Comparison of ENCODE assay signal across 9 cellular contexts in the genomic region with DNA sequence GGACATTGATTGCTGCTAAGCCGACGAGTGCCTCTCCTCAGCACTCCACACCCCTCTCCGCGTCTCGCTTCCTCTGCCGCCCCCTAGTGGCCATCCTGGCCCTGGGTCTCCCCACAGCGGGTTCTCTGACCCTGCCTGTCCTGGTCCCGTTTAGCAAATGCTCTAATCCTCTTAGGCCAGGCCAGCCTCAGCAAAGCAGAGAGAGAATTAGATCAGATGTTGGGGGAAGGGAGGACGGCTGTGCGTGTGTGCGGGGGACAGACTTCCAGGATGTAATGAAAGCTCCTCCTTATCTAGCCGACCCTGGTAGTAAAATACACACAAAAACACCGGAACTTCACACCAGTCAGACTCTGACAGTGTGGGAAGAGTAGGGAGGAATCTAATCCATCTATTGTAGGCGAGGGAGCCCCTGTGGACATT. TPM values are rescaled to one million over a fixed set of nuclear protein-coding genes. Genes with fewer than 3 reads are reported as not detected.
A peak's percentile ranks its signal among the peaks of the same experiment; 100 is the strongest.
DNase-seq lines count a peak whose midpoint lies in the region; ATAC-seq and TF ChIP-seq lines count a peak whose summit lies in the region.
"Had no signal": no experiment of that assay in that cellular context is flagged by ENCODE, and none has a peak within 500 bp of the region (broad histone marks: within the 10 kb centered on the region; RNA-seq: fewer than 3 reads in every experiment).

No MANE protein-coding gene starts in this region.

- H3K27ac ChIP-seq in IMR-90 (ENCODE audit: insufficient read depth, low read length) (no peak overlapping the region), Peyer's patch (no peak overlapping the region)

- H3K36me3 ChIP-seq in IMR-90 (ENCODE audit: control insufficient read depth, insufficient read depth, low read length): no peaks in the 10 kb centered on the region
- no peaks in the 10 kb centered on the region for H3K36me3 ChIP-seq in Peyer's patch

- H3K4me3 Mint-ChIP-seq in Calu3 (ENCODE audit: low read depth, unreplicated experiment) (no peak overlapping the region), neural crest cell (no peak overlapping the region)
- H3K4me3 Mint-ChIP-seq in activated T-helper 1 cell treated with anti-CD3 and anti-CD28 coated beads, Interleukin-12 subunit alpha, Interleukin-12 subunit beta, Interleukin-2, Interleukin-4 antibody, amounts not matched to agents 30 ng/mL and 10 ng/mL and 1 ng/mL, durations not matched to agents 14 hours and 24 hours and 36 hours: no peak overlapping the region

- H3K27ac Mint-ChIP-seq in Calu3 (ENCODE audit: unreplicated experiment) (no peak overlapping the region), neural crest cell (ENCODE audit: unreplicated experiment) (no peak overlapping the region)
- no peak overlapping the region for H3K27ac Mint-ChIP-seq in activated T-helper 1 cell treated with anti-CD3 and anti-CD28 coated beads, Interleukin-12 subunit alpha, Interleukin-12 subunit beta, Interleukin-2, Interleukin-4 antibody, amounts not matched to agents 30 ng/mL and 10 ng/mL and 1 ng/mL, durations not matched to agents 14 hours and 24 hours and 36 hours

- H3K27me3 ChIP-seq in IMR-90 (ENCODE audit: control insufficient read depth, insufficient read depth, low read length): peaks cover 6% of the 10 kb centered on the region
- no peaks in the 10 kb centered on the region for H3K27me3 ChIP-seq in Peyer's patch

- no peak overlapping the region for H2AK9ac ChIP-seq in IMR-90 (replicated peaks; ENCODE audit: low read depth, low read length, poor library complexity)

- H3K14ac ChIP-seq in IMR-90 (replicated peaks; ENCODE audit: low read depth, low read length): no peak overlapping the region

- no peak overlapping the region for H3K4me2 ChIP-seq in IMR-90 (ENCODE audit: low read depth, low read length)

- TF ChIP-seq RAD21 in IMR-90 (IDR thresholded peaks at IDR 0.05; ENCODE audit: low read length): peak; percentile 77

- no peak overlapping the region for H2BK120ac ChIP-seq in IMR-90 (ENCODE audit: low read depth, low read length)

- in situ Hi-C loops in IMR-90 (cut with MboI; ENCODE audit: low sequenced_read_pairs): no loop called here

- no peaks in the 10 kb centered on the region for H3K79me1 ChIP-seq in IMR-90 (ENCODE audit: low read depth in 1 of 2, low read length in 2 of 2)

- peak; percentile 97 for DNase-seq in Calu3
- peak; percentile 55 for DNase-seq in IMR-90
- DNase-seq in Peyer's patch: peak; percentile 51 to 88 (median 87)
- DNase-seq in activated T-helper 1 cell treated with anti-CD3 and anti-CD28 coated beads, Interleukin-12 subunit alpha, Interleukin-12 subunit beta, Interleukin-2, Interleukin-4 antibody, amounts not matched to agents 30 ng/mL and 10 ng/mL and 1 ng/mL, durations not matched to agents 14 hours and 24 hours and 36 hours (ENCODE audit: low spot score): peak; percentile 67
- peak; percentile 69 for DNase-seq in fibroblast of pulmonary artery (ENCODE audit: low read depth)
- peak; percentile 100 for DNase-seq in neural crest cell (ENCODE audit: low read depth, low spot score)
- peak; percentile 95 for DNase-seq in stimulated activated naive CD8-positive, alpha-beta T cell treated with anti-CD3 and anti-CD28 coated beads, Interleukin-15, Interleukin-2, amounts not matched to agents 100 U/mL and 50 U/mL, for 24 hours

- H4K8ac ChIP-seq in IMR-90 (ENCODE audit: low read depth in 2 of 2, low read length in 2 of 2): no peak overlapping the region

- intact Hi-C loops in Calu3 (cut with micrococcal nuclease; ENCODE audit: unreplicated experiment): loop anchor here (2.0 to 5.0 kb wide), 2 partner anchors 51 to 151 kb away; partner anchors contain the start of gene EHD2
- intact Hi-C loops in IMR-90 (cut with micrococcal nuclease): loop anchor here (1.0 kb wide), 4 partner anchors 50 to 150 kb away; partner anchors contain the start of gene EHD2
- intact Hi-C loops in activated T-helper 1 cell treated with anti-CD3 and anti-CD28 coated beads, Interleukin-12 subunit alpha, Interleukin-12 subunit beta, Interleukin-2, Interleukin-4 antibody, amounts not matched to agents 30 ng/mL and 10 ng/mL and 1 ng/mL, durations not matched to agents 14 hours and 24 hours and 36 hours (cut with micrococcal nuclease): loop anchor here (1.0 kb wide), 1 partner anchor 50 kb away; no protein-coding TSS in a partner anchor

- no peak overlapping the region for H3K4ac ChIP-seq in IMR-90 (ENCODE audit: low read depth, low read length)

- H2BK5ac ChIP-seq in IMR-90 (ENCODE audit: low read depth, low read length, poor library complexity, severe bottlenecking): no peak overlapping the region

- H3K56ac ChIP-seq in IMR-90 (ENCODE audit: extremely low read depth, insufficient read depth, low read length): no peak overlapping the region

- no peak overlapping the region for H4K91ac ChIP-seq in IMR-90 (ENCODE audit: insufficient read depth, low read depth, low read length)

- H3K4me3 ChIP-seq in IMR-90 (ENCODE audit: insufficient read depth, low read depth, low read length): no peak overlapping the region
- no peak overlapping the region for H3K4me3 ChIP-seq in Peyer's patch
- no peak overlapping the region for H3K4me3 ChIP-seq in fibroblast of pulmonary artery (replicated peaks; ENCODE audit: low read depth, low read length)

- H3K9me3 ChIP-seq in IMR-90 (ENCODE audit: control insufficient read depth, insufficient read depth, low read length) (no peaks in the 10 kb centered on the region), Peyer's patch (no peaks in the 10 kb centered on the region)

- no CpG with 5 or more reads among the region's 14 CpGs for WGBS in IMR-90 (ENCODE audit: extremely low coverage in 2 of 2, insufficient read length in 1 of 2), 2 experiments

- H3K27me3 Mint-ChIP-seq in Calu3 (ENCODE audit: unreplicated experiment) (peaks cover 32% of the 10 kb centered on the region), neural crest cell (ENCODE audit: low read depth) (no peaks in the 10 kb centered on the region)
- H3K27me3 Mint-ChIP-seq in activated T-helper 1 cell treated with anti-CD3 and anti-CD28 coated beads, Interleukin-12 subunit alpha, Interleukin-12 subunit beta, Interleukin-2, Interleukin-4 antibody, amounts not matched to agents 30 ng/mL and 10 ng/mL and 1 ng/mL, durations not matched to agents 14 hours and 24 hours and 36 hours (ENCODE audit: insufficient read depth): peaks cover 8% of the 10 kb centered on the region

- BruUV-seq in Calu3 (replicated peaks; lab: Mats Ljungman, UMichigan): no TSS peak
- no TSS peak for BruUV-seq in IMR-90 (replicated peaks; lab: Mats Ljungman, UMichigan)

- no peaks in the 10 kb centered on the region for H4K20me1 ChIP-seq in IMR-90 (ENCODE audit: insufficient read depth, low read length)

- H4K5ac ChIP-seq in IMR-90 (ENCODE audit: low read depth, low read length): no peak overlapping the region

- no peak overlapping the region; the same call in 1 of the 2 replicates for H2BK20ac ChIP-seq in IMR-90 (ENCODE audit: low read depth, low read length)

- dilution Hi-C loops in IMR-90 (cut with HindIII; ENCODE audit: low sequenced_read_pairs, unreplicated experiment): no loop called here

- H3K9me3 Mint-ChIP-seq in Calu3 (ENCODE audit: low read depth, unreplicated experiment) (no peaks in the 10 kb centered on the region), neural crest cell (no peaks in the 10 kb centered on the region)
- H3K9me3 Mint-ChIP-seq in activated T-helper 1 cell treated with anti-CD3 and anti-CD28 coated beads, Interleukin-12 subunit alpha, Interleukin-12 subunit beta, Interleukin-2, Interleukin-4 antibody, amounts not matched to agents 30 ng/mL and 10 ng/mL and 1 ng/mL, durations not matched to agents 14 hours and 24 hours and 36 hours: peaks cover 3% of the 10 kb centered on the region

- peak; percentile 100 for ATAC-seq in IMR-90 (ENCODE audit: low read depth)
- peak; percentile 89 for ATAC-seq in stimulated activated naive CD8-positive, alpha-beta T cell treated with anti-CD3 and anti-CD28 coated beads, Interleukin-15, Interleukin-2, amounts not matched to agents 100 U/mL and 50 U/mL, for 24 hours
- ATAC-seq in GM18870 (IDR thresholded peaks at IDR 0.05; ENCODE audit: unreplicated experiment): no peak

- peak; percentile 96 for TF ChIP-seq CTCF in Calu3 (IDR thresholded peaks at IDR 0.05; ENCODE audit: unreplicated experiment)
- TF ChIP-seq CTCF in IMR-90 (conservative IDR thresholded peaks at IDR 0.05; ENCODE audit: low read depth, low read length): peak; percentile 88
- peak; percentile 50 to 82 (median 78) for TF ChIP-seq CTCF in Peyer's patch (IDR thresholded peaks at IDR 0.05)
- TF ChIP-seq CTCF in fibroblast of pulmonary artery (IDR thresholded peaks at IDR 0.05; ENCODE audit: low read length, missing control alignments): peak; percentile 97
- peak; percentile 99 for TF ChIP-seq CTCF in neural crest cell (conservative IDR thresholded peaks at IDR 0.05)

- H3K4me1 Mint-ChIP-seq in Calu3 (ENCODE audit: low read depth, unreplicated experiment) (peaks cover 13% of the 10 kb centered on the region), neural crest cell (peaks cover 3% of the 10 kb centered on the region)
- no peaks in the 10 kb centered on the region for H3K4me1 Mint-ChIP-seq in activated T-helper 1 cell treated with anti-CD3 and anti-CD28 coated beads, Interleukin-12 subunit alpha, Interleukin-12 subunit beta, Interleukin-2, Interleukin-4 antibody, amounts not matched to agents 30 ng/mL and 10 ng/mL and 1 ng/mL, durations not matched to agents 14 hours and 24 hours and 36 hours (ENCODE audit: low read depth)

- H3K18ac ChIP-seq in IMR-90 (ENCODE audit: low read depth, low read length): no peak overlapping the region

- CTCF ChIA-PET in Calu3 (lab: Charles Lee) (interaction anchor here (0.9 kb wide), 1 partner anchor 151 kb away, joined by 3 read pairs; no protein-coding TSS in a partner anchor), IMR-90 (lab: Yijun Ruan, JAX) (interaction anchor here (0.8 to 1.5 kb wide), 4 partner anchors 10 to 82 kb away, joined by 3 to 5 read pairs (median 4); no protein-coding TSS in a partner anchor)

- H3K36me3 Mint-ChIP-seq in Calu3 (ENCODE audit: insufficient read depth, unreplicated experiment) (no peaks in the 10 kb centered on the region), neural crest cell (ENCODE audit: low read depth) (no peaks in the 10 kb centered on the region)
- no peaks in the 10 kb centered on the region for H3K36me3 Mint-ChIP-seq in activated T-helper 1 cell treated with anti-CD3 and anti-CD28 coated beads, Interleukin-12 subunit alpha, Interleukin-12 subunit beta, Interleukin-2, Interleukin-4 antibody, amounts not matched to agents 30 ng/mL and 10 ng/mL and 1 ng/mL, durations not matched to agents 14 hours and 24 hours and 36 hours (ENCODE audit: low read depth)

- no peak overlapping the region for H2AK5ac ChIP-seq in IMR-90 (ENCODE audit: low read depth, low read length)

- no peaks in the 10 kb centered on the region for H3K4me1 ChIP-seq in IMR-90 (ENCODE audit: control insufficient read depth, insufficient read depth, low read length)
- no peaks in the 10 kb centered on the region for H3K4me1 ChIP-seq in Peyer's patch

- no peak for TF ChIP-seq POLR2A in IMR-90 (IDR thresholded peaks at IDR 0.05; ENCODE audit: low read depth, low read length)
- TF ChIP-seq POLR2A in Peyer's patch (IDR thresholded peaks at IDR 0.05): no peak

- POLR2A ChIA-PET in IMR-90 (lab: Charles Lee; ENCODE audit: unreplicated experiment): no interaction called here

- no peak overlapping the region for H3K23ac ChIP-seq in IMR-90 (ENCODE audit: low read depth, low read length)

- no peak overlapping the region for H2BK15ac ChIP-seq in IMR-90 (ENCODE audit: low read depth, low read length)

- peak overlapping the region; percentile 82 for H2AFZ ChIP-seq in IMR-90 (replicated peaks; ENCODE audit: low read length, poor library complexity)

- H3K9me1 ChIP-seq in IMR-90 (ENCODE audit: insufficient read depth, low read length): no peaks in the 10 kb centered on the region

- H3K9ac ChIP-seq in IMR-90 (ENCODE audit: low read depth, low read length): no peak overlapping the region

RNA-seq across cellular contexts. Expression of gene TPRX2, which starts 4.5 kb away (rescaled TPM):
- total RNA-seq in Calu3 (2022): not detected in 2 replicates
- not detected in 2 replicates for total RNA-seq in IMR-90 (2012; rRNA removed)
- polyA plus RNA-seq in IMR-90 (2012; rRNA removed): not detected in 2 replicates
- polyA plus RNA-seq in IMR-90 (2012; cell fraction: cytosol; rRNA removed): not detected in 2 replicates
- polyA plus RNA-seq in IMR-90 (2012; cell fraction: nucleus; rRNA removed; ENCODE audit: low replicate concordance): not detected in 2 replicates
- not detected for total RNA-seq in Peyer's patch
- not detected in 2 replicates for total RNA-seq in activated T-helper 1 cell treated with anti-CD3 and anti-CD28 coated beads, Interleukin-12 subunit alpha, Interleukin-12 subunit beta, Interleukin-2, Interleukin-4 antibody, amounts not matched to agents 30 ng/mL and 10 ng/mL and 1 ng/mL, durations not matched to agents 14 hours and 24 hours and 36 hours
- total RNA-seq in neural crest cell: not detected in 2 replicates
- total RNA-seq: activated CD8-positive, alpha-beta memory T cell treated with anti-CD3 and anti-CD28 coated beads for 36 hours had no signal

RNA-seq across cellular contexts. Expression of gene SULT2A1, which starts 22.6 kb away (rescaled TPM):
- not detected in 2 replicates for total RNA-seq in Calu3 (2022)
- not detected in 2 replicates for total RNA-seq in IMR-90 (2012; rRNA removed)
- not detected in 2 replicates for polyA plus RNA-seq in IMR-90 (2012; rRNA removed)
- not detected in 2 replicates for polyA plus RNA-seq in IMR-90 (2012; cell fraction: cytosol; rRNA removed)
- polyA plus RNA-seq in IMR-90 (2012; cell fraction: nucleus; rRNA removed; ENCODE audit: low replicate concordance): not detected in 2 replicates
- total RNA-seq in Peyer's patch: 100 to 1,000 TPM in 1 of 4 donors, 10 to 100 TPM in 2, not detected in 1; 22.3 to 126 (median 55.8) TPM
- not detected in 2 replicates for total RNA-seq in activated T-helper 1 cell treated with anti-CD3 and anti-CD28 coated beads, Interleukin-12 subunit alpha, Interleukin-12 subunit beta, Interleukin-2, Interleukin-4 antibody, amounts not matched to agents 30 ng/mL and 10 ng/mL and 1 ng/mL, durations not matched to agents 14 hours and 24 hours and 36 hours
- total RNA-seq in neural crest cell: not detected in 2 replicates
- total RNA-seq: activated CD8-positive, alpha-beta memory T cell treated with anti-CD3 and anti-CD28 coated beads for 36 hours had no signal

RNA-seq across cellular contexts. Expression of gene CRX, which starts 41.8 kb away (rescaled TPM):
- not detected in 2 replicates for total RNA-seq in Calu3 (2022)
- total RNA-seq in IMR-90 (2012; rRNA removed): not detected in 2 replicates
- polyA plus RNA-seq in IMR-90 (2012; rRNA removed): not detected in 2 replicates
- not detected in 2 replicates for polyA plus RNA-seq in IMR-90 (2012; cell fraction: cytosol; rRNA removed)
- not detected in 2 replicates for polyA plus RNA-seq in IMR-90 (2012; cell fraction: nucleus; rRNA removed; ENCODE audit: low replicate concordance)
- not detected for total RNA-seq in Peyer's patch
- not detected in 2 replicates for total RNA-seq in activated T-helper 1 cell treated with anti-CD3 and anti-CD28 coated beads, Interleukin-12 subunit alpha, Interleukin-12 subunit beta, Interleukin-2, Interleukin-4 antibody, amounts not matched to agents 30 ng/mL and 10 ng/mL and 1 ng/mL, durations not matched to agents 14 hours and 24 hours and 36 hours
- not detected in 2 replicates for total RNA-seq in neural crest cell
- total RNA-seq: activated CD8-positive, alpha-beta memory T cell treated with anti-CD3 and anti-CD28 coated beads for 36 hours had no signal

RNA-seq across cellular contexts. Expression of gene TPRX1, which starts 59.2 kb away (rescaled TPM):
- not detected in 2 replicates for total RNA-seq in Calu3 (2022)
- total RNA-seq in IMR-90 (2012; rRNA removed): not detected in 2 replicates
- not detected in 2 replicates for polyA plus RNA-seq in IMR-90 (2012; rRNA removed)
- not detected in 2 replicates for polyA plus RNA-seq in IMR-90 (2012; cell fraction: cytosol; rRNA removed)
- not detected in 2 replicates for polyA plus RNA-seq in IMR-90 (2012; cell fraction: nucleus; rRNA removed; ENCODE audit: low replicate concordance)
- total RNA-seq in Peyer's patch: not detected
- not detected in 2 replicates for total RNA-seq in activated T-helper 1 cell treated with anti-CD3 and anti-CD28 coated beads, Interleukin-12 subunit alpha, Interleukin-12 subunit beta, Interleukin-2, Interleukin-4 antibody, amounts not matched to agents 30 ng/mL and 10 ng/mL and 1 ng/mL, durations not matched to agents 14 hours and 24 hours and 36 hours
- not detected in 2 replicates for total RNA-seq in neural crest cell
- total RNA-seq: activated CD8-positive, alpha-beta memory T cell treated with anti-CD3 and anti-CD28 coated beads for 36 hours had no signal
